32 cellular contexts compared by ENCODE assay signal in the genomic region with DNA sequence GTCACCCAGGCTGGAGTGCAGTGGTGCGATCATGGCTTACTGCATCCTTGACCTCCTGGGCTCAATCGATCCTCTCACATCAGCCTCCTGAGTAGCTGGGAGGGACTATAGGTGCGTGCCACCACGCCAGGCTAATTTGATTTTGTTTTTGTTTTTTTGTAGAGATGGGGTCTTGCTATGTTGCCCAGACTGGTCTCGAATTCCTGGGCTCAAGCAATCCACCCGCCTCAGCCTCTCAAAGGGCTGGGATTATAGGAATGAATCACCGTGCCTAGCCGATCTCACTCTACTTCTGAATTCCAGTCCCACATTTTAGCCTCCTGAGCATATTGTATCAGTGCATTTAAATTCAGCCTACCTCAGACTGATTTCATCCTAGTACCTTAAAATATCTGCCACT. TPM values are rescaled to one million over a fixed set of nuclear protein-coding genes. Genes with fewer than 3 reads are reported as not detected.
"Had no signal": no experiment of that assay in that cellular context is flagged by ENCODE, and none has a peak within 500 bp of the region (broad histone marks: within the 10 kb centered on the region; RNA-seq: fewer than 3 reads in every experiment).

No MANE protein-coding gene starts in this region.

- H3K36me3 Mint-ChIP-seq: brain had no signal

- H3K27ac ChIP-seq: KMS-11, VCaP had no signal

- DNase-seq: activated B cell treated with CpG ODN at 0.5 μM for 24 hours; activated CD4-positive, alpha-beta memory T cell treated with anti-CD3 and anti-CD28 coated beads, Interleukin-2, amount 10 ng/mL, durations not matched to agents 7 days and 5 days; activated CD4-positive, alpha-beta T cell treated with anti-CD3 and anti-CD28 coated beads for 4 hours; activated CD4-positive, alpha-beta T cell treated with anti-CD3 and anti-CD28 coated beads, Interleukin-2, amount 50 U/mL, for 1 hour; activated CD4-positive, CD25-positive, alpha-beta regulatory T cell treated with anti-CD3 and anti-CD28 coated beads, Interleukin-2, amount 50 U/mL, for 72 hours; activated gamma-delta T cell; activated naive CD4-positive, alpha-beta T cell treated with Interleukin-2 at 50 U/mL for 16 hours; activated T-cell treated with anti-CD3 and anti-CD28 coated beads, Interleukin-2, amount 50 U/mL, for 24 hours; anterior cingulate cortex; caudate nucleus; cerebellar nuclear complex; MM.1S; NCI-H1092; NCI-H1436 treated with DMSO at 0.1 percent for 48 hours; NCI-H1694 treated with DMSO at 0.1 percent for 48 hours; NCI-H2029; NCI-H510A; NCI-H526; NCI-H748 treated with DMSO at 0.1 percent for 48 hours; Right ventricle myocardium superior; SW 1271; T-helper 1 cell; T-helper 2 cell; T-helper 9 cell had no signal

- H3K27me3 Mint-ChIP-seq: activated B cell treated with CpG ODN at 0.5 μM for 24 hours; activated naive CD4-positive, alpha-beta T cell treated with anti-CD3 and anti-CD28 coated beads, Interleukin-2, amount 50 U/mL, for 24 hours; activated T-cell treated with anti-CD3 and anti-CD28 coated beads, Interleukin-2, amount 50 U/mL, for 24 hours had no signal

- H3K27ac Mint-ChIP-seq: activated B cell treated with CpG ODN at 0.5 μM for 24 hours, brain had no signal

- H3K4me1 Mint-ChIP-seq: brain had no signal

- H3K9ac ChIP-seq: KMS-11 had no signal

- H3K9me3 Mint-ChIP-seq: activated B cell treated with CpG ODN at 0.5 μM for 24 hours; activated CD4-positive, alpha-beta memory T cell treated with anti-CD3 and anti-CD28 coated beads, Interleukin-2, amount 10 ng/mL, durations not matched to agents 7 days and 5 days; activated naive CD4-positive, alpha-beta T cell treated with anti-CD3 and anti-CD28 coated beads, Interleukin-2, amount 50 U/mL, for 24 hours; activated T-cell treated with anti-CD3 and anti-CD28 coated beads, Interleukin-2, amount 50 U/mL, for 24 hours; activated T-helper 2 cell treated with anti-CD3 and anti-CD28 coated beads, Interferon-gamma antibody, Interleukin-2, Interleukin-4, amounts not matched to agents 10 μg/mL and 5 μg/mL and 100 μg/mL, durations not matched to agents 14 hours and 24 hours and 36 hours; brain had no signal

- H3K4me3 Mint-ChIP-seq: activated B cell treated with CpG ODN at 0.5 μM for 24 hours; activated CD4-positive, alpha-beta memory T cell treated with anti-CD3 and anti-CD28 coated beads, Interleukin-2, amount 10 ng/mL, durations not matched to agents 7 days and 5 days; activated T-cell treated with anti-CD3 and anti-CD28 coated beads, Interleukin-2, amount 50 U/mL, for 24 hours; brain had no signal

RNA-seq across cellular contexts. Expression of gene CTXND2, which starts 1.8 kb away (rescaled TPM):
- total RNA-seq: activated B cell treated with CpG ODN at 0.5 μM for 24 hours; activated CD4-positive, alpha-beta memory T cell treated with anti-CD3 and anti-CD28 coated beads, Interleukin-2, amount 10 ng/mL, durations not matched to agents 7 days and 5 days; activated T-helper 2 cell treated with anti-CD3 and anti-CD28 coated beads, Interferon-gamma antibody, Interleukin-2, Interleukin-4, amounts not matched to agents 10 μg/mL and 5 μg/mL and 100 μg/mL, durations not matched to agents 14 hours and 24 hours and 36 hours; bronchial epithelial cell; LHCN-M2; OCI-LY7; Right ventricle myocardium superior had no signal
